Comparison of ENCODE assay signal across 8 cellular contexts in the genomic region with DNA sequence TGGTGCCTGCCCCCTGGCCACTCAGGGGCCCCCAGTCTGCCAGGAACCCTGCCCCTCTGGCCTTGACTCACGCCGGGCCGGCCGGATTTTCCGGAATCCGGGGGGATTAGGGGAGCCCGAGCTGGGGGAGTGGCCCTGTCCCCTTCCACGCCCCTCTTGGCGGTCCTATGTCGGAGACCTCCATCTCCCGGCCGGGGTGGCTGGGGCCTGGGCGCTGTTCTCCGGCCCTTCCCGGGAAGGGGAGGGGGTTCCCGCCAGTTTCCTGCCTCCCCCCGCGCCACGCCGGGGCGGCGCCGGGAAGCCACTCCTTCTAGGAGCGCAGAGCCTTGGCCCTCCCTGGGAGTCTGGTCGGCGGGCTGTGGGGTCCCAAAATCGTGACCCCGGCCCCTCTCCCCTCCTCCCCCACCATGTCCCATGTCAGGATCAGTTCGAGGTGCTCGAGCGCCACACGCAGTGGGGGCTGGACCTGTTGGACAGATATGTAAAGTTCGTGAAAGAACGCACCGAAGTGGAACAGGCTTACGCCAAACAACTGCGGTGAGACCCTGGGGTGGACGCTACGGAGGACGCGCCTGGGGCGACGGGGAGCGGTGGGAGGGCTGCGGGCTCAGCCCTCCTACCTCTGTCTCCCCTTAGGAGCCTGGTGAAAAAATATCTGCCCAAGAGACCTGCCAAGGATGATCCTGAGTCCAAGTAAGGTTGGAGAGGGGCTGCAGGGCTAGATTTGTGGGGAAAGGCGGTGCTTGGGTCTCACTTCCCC. TPM values are rescaled to one million over a fixed set of nuclear protein-coding genes. Genes with fewer than 3 reads are reported as not detected.
DNase-seq lines count a peak whose midpoint lies in the region; ATAC-seq, FAIRE-seq and TF ChIP-seq lines count a peak whose summit lies in the region.

No MANE protein-coding gene starts in this region.

- TF ChIP-seq POLR2A in heart left ventricle (IDR thresholded peaks at IDR 0.05) = peak in 1 of 2 donors; percentile 47

- no peak overlapping the region for H3K27ac ChIP-seq in CD8-positive, alpha-beta T cell (ENCODE audit: low read depth, low read length)
- H3K27ac ChIP-seq in heart left ventricle = peak overlapping the region; percentile 80 to 99 (median 94)

- peaks cover 39% of the 10 kb centered on the region for H3K4me1 ChIP-seq in CD8-positive, alpha-beta T cell (ENCODE audit: insufficient read depth, low read length)
- peaks cover 17 to 77% (median 58%) of the 10 kb centered on the region in 12 donors for H3K4me1 ChIP-seq in heart left ventricle

- CTCF ChIA-PET in CD8-positive, alpha-beta T cell (lab: Charles Lee) = interaction anchor here (1.0 to 1.4 kb wide), 2 partner anchors 109 to 123 kb away, joined by 3 read pairs; no protein-coding TSS in a partner anchor

- 2 to 6% (median 3%) methylated on average over 27 to 46 of the region's 46 CpGs for WGBS in heart left ventricle, 4 donors

- no peaks in the 10 kb centered on the region for H3K27me3 Mint-ChIP-seq in CD8-positive, alpha-beta T cell (ENCODE audit: low read depth)
- H3K27me3 Mint-ChIP-seq in activated T-helper 2 cell treated with anti-CD3 and anti-CD28 coated beads, Interferon-gamma antibody, Interleukin-2, Interleukin-4, amounts not matched to agents 10 μg/mL and 5 μg/mL and 100 μg/mL, durations not matched to agents 14 hours and 24 hours and 36 hours (ENCODE audit: low read depth) = no peaks in the 10 kb centered on the region
- H3K27me3 Mint-ChIP-seq in progenitor cell of endocrine pancreas = no peaks in the 10 kb centered on the region

- FAIRE-seq in HTR-8/SVneo (lab: Jason Lieb, UNC) = no peak

- DNase-seq in CD8-positive, alpha-beta T cell = peak in 2 of 7 experiments; percentile 15 to 26
- DNase-seq in HTR-8/SVneo (ENCODE audit: insufficient read length, low spot score) = peak; percentile 69
- DNase-seq in activated T-helper 2 cell treated with anti-CD3 and anti-CD28 coated beads, Interferon-gamma antibody, Interleukin-2, Interleukin-4, amounts not matched to agents 10 μg/mL and 5 μg/mL and 100 μg/mL, durations not matched to agents 14 hours and 24 hours and 36 hours (ENCODE audit: low spot score) = no peak
- peak; percentile 78 to 85 (median 81) for DNase-seq in heart left ventricle
- peak; percentile 44 for DNase-seq in progenitor cell of endocrine pancreas (ENCODE audit: low spot score, unreplicated experiment)
- DNase-seq in NCI-H1092 treated with DMSO at 0.1 percent for 48 hours (lab: John Stamatoyannopoulos, UW) = no peak

- no peaks in the 10 kb centered on the region for H3K9me3 Mint-ChIP-seq in CD8-positive, alpha-beta T cell
- no peaks in the 10 kb centered on the region for H3K9me3 Mint-ChIP-seq in activated T-helper 2 cell treated with anti-CD3 and anti-CD28 coated beads, Interferon-gamma antibody, Interleukin-2, Interleukin-4, amounts not matched to agents 10 μg/mL and 5 μg/mL and 100 μg/mL, durations not matched to agents 14 hours and 24 hours and 36 hours
- no peaks in the 10 kb centered on the region for H3K9me3 Mint-ChIP-seq in progenitor cell of endocrine pancreas (ENCODE audit: low read depth)

- H3K9me3 ChIP-seq in CD8-positive, alpha-beta T cell (ENCODE audit: low read length) = no peaks in the 10 kb centered on the region
- no peaks in the 10 kb centered on the region for H3K9me3 ChIP-seq in heart left ventricle

- H3K27me3 ChIP-seq in CD8-positive, alpha-beta T cell (ENCODE audit: insufficient read depth, low read length) = no peaks in the 10 kb centered on the region
- no peaks in the 10 kb centered on the region for H3K27me3 ChIP-seq in heart left ventricle

- H3K36me3 Mint-ChIP-seq in CD8-positive, alpha-beta T cell = peaks cover 17% of the 10 kb centered on the region
- peaks cover 38% of the 10 kb centered on the region for H3K36me3 Mint-ChIP-seq in activated T-helper 2 cell treated with anti-CD3 and anti-CD28 coated beads, Interferon-gamma antibody, Interleukin-2, Interleukin-4, amounts not matched to agents 10 μg/mL and 5 μg/mL and 100 μg/mL, durations not matched to agents 14 hours and 24 hours and 36 hours (ENCODE audit: low read depth)
- H3K36me3 Mint-ChIP-seq in progenitor cell of endocrine pancreas (ENCODE audit: insufficient read depth) = peaks cover 20% of the 10 kb centered on the region

- H3K4me1 Mint-ChIP-seq in CD8-positive, alpha-beta T cell (ENCODE audit: low read depth) = peaks cover 33% of the 10 kb centered on the region
- H3K4me1 Mint-ChIP-seq in activated T-helper 2 cell treated with anti-CD3 and anti-CD28 coated beads, Interferon-gamma antibody, Interleukin-2, Interleukin-4, amounts not matched to agents 10 μg/mL and 5 μg/mL and 100 μg/mL, durations not matched to agents 14 hours and 24 hours and 36 hours (ENCODE audit: low read depth) = peaks cover 34% of the 10 kb centered on the region
- peaks cover 27% of the 10 kb centered on the region for H3K4me1 Mint-ChIP-seq in progenitor cell of endocrine pancreas (ENCODE audit: low read depth)

- H3K4me3 Mint-ChIP-seq in CD8-positive, alpha-beta T cell = peak overlapping the region; percentile 74
- peak overlapping the region; percentile 86 for H3K4me3 Mint-ChIP-seq in activated T-helper 2 cell treated with anti-CD3 and anti-CD28 coated beads, Interferon-gamma antibody, Interleukin-2, Interleukin-4, amounts not matched to agents 10 μg/mL and 5 μg/mL and 100 μg/mL, durations not matched to agents 14 hours and 24 hours and 36 hours (ENCODE audit: low read depth)
- peak overlapping the region; percentile 81 for H3K4me3 Mint-ChIP-seq in progenitor cell of endocrine pancreas (ENCODE audit: low read depth)

- POLR2A ChIA-PET in CD8-positive, alpha-beta T cell (lab: Charles Lee) = interaction anchor here (3.1 kb wide), 1 partner anchor 61 kb away, joined by 15 read pairs; no protein-coding TSS in a partner anchor

- intact Hi-C loops in CD8-positive, alpha-beta T cell (cut with DNase I, micrococcal nuclease) = no loop called here
- intact Hi-C loops in activated T-helper 2 cell treated with anti-CD3 and anti-CD28 coated beads, Interferon-gamma antibody, Interleukin-2, Interleukin-4, amounts not matched to agents 10 μg/mL and 5 μg/mL and 100 μg/mL, durations not matched to agents 14 hours and 24 hours and 36 hours (cut with micrococcal nuclease) = no loop called here
- intact Hi-C loops in heart left ventricle (cut with DNase I) = loop anchor here in 1 of 10 donors (5.0 to 10.0 kb wide), 3 partner anchors 122 to 366 kb away; a partner anchor contains a TSS

- ATAC-seq in CD8-positive, alpha-beta T cell = no peak
- peak in 1 of 4 donors; percentile 0 for ATAC-seq in heart left ventricle
- ATAC-seq in HG02938 (IDR thresholded peaks at IDR 0.05; ENCODE audit: unreplicated experiment) = no peak
- no peak for ATAC-seq in GM18858 (IDR thresholded peaks at IDR 0.05; ENCODE audit: unreplicated experiment)

- TF ChIP-seq CTCF in CD8-positive, alpha-beta T cell (IDR thresholded peaks at IDR 0.05) = no peak
- TF ChIP-seq CTCF in heart left ventricle (IDR thresholded peaks at IDR 0.05) (no peak), progenitor cell of endocrine pancreas (IDR thresholded peaks at IDR 0.05; ENCODE audit: unreplicated experiment) (no peak)

- peak overlapping the region; percentile 48 for H3K4me3 ChIP-seq in CD8-positive, alpha-beta T cell (ENCODE audit: low read depth, low read length)
- H3K4me3 ChIP-seq in heart left ventricle = peak overlapping the region; percentile 69 to 99 (median 88)

- H3K27ac Mint-ChIP-seq in CD8-positive, alpha-beta T cell = no peak overlapping the region
- H3K27ac Mint-ChIP-seq in activated T-helper 2 cell treated with anti-CD3 and anti-CD28 coated beads, Interferon-gamma antibody, Interleukin-2, Interleukin-4, amounts not matched to agents 10 μg/mL and 5 μg/mL and 100 μg/mL, durations not matched to agents 14 hours and 24 hours and 36 hours = no peak overlapping the region
- peak overlapping the region; percentile 74 for H3K27ac Mint-ChIP-seq in progenitor cell of endocrine pancreas

- no peaks in the 10 kb centered on the region for H3K36me3 ChIP-seq in CD8-positive, alpha-beta T cell (ENCODE audit: insufficient read depth, low read length)
- peaks cover 0 to 34% (median 21%) of the 10 kb centered on the region in 9 donors for H3K36me3 ChIP-seq in heart left ventricle

RNA-seq across cellular contexts. Expression of a gene that starts 1.3 kb away (rescaled TPM):
- 1 to 10 TPM; 1.1 to 1.7 TPM for total RNA-seq in CD8-positive, alpha-beta T cell
- total RNA-seq in activated T-helper 2 cell treated with anti-CD3 and anti-CD28 coated beads, Interferon-gamma antibody, Interleukin-2, Interleukin-4, amounts not matched to agents 10 μg/mL and 5 μg/mL and 100 μg/mL, durations not matched to agents 14 hours and 24 hours and 36 hours = 55.2 and 64.7 TPM in 2 replicates
- 100 to 1,000 TPM in 3 of 9 donors, 10 to 100 TPM in 6; 62.5 to 135 (median 72.8) TPM for total RNA-seq in heart left ventricle
- polyA plus RNA-seq in heart left ventricle = 100 to 1,000 TPM; 110 to 172 TPM
- 46.0 and 48.2 TPM in 2 replicates for total RNA-seq in progenitor cell of endocrine pancreas

RNA-seq across cellular contexts. Expression of a gene that starts 3.4 kb away (rescaled TPM):
- 10 to 100 TPM; 31.9 to 33.1 TPM for total RNA-seq in CD8-positive, alpha-beta T cell
- 90.4 and 95.4 TPM in 2 replicates for total RNA-seq in activated T-helper 2 cell treated with anti-CD3 and anti-CD28 coated beads, Interferon-gamma antibody, Interleukin-2, Interleukin-4, amounts not matched to agents 10 μg/mL and 5 μg/mL and 100 μg/mL, durations not matched to agents 14 hours and 24 hours and 36 hours
- 10 to 100 TPM; 19.2 to 47.9 (median 27.7) TPM for total RNA-seq in heart left ventricle
- 10 to 100 TPM; 35.5 to 39.1 TPM for polyA plus RNA-seq in heart left ventricle
- total RNA-seq in progenitor cell of endocrine pancreas = 72.8 and 80.8 TPM in 2 replicates

RNA-seq across cellular contexts. Expression of a gene that starts 20.3 kb away (rescaled TPM):
- total RNA-seq in CD8-positive, alpha-beta T cell = not detected
- total RNA-seq in activated T-helper 2 cell treated with anti-CD3 and anti-CD28 coated beads, Interferon-gamma antibody, Interleukin-2, Interleukin-4, amounts not matched to agents 10 μg/mL and 5 μg/mL and 100 μg/mL, durations not matched to agents 14 hours and 24 hours and 36 hours = 4.4 and 6.3 TPM in 2 replicates
- total RNA-seq in heart left ventricle (1,000 to 10,000 TPM in 1 of 9 donors, 100 to 1,000 TPM in 3, 10 to 100 TPM in 5; 31.7 to 1,888 (median 81.0) TPM), progenitor cell of endocrine pancreas (1.5 and 1.6 TPM in 2 replicates)
- polyA plus RNA-seq in heart left ventricle = 100 to 1,000 TPM in 1 of 2 donors, 10 to 100 TPM in 1; 64.9 to 136 TPM

RNA-seq across cellular contexts. Expression of a gene that starts 26.5 kb away (rescaled TPM):
- total RNA-seq in CD8-positive, alpha-beta T cell = 10 to 100 TPM; 33.5 to 38.8 TPM
- total RNA-seq in activated T-helper 2 cell treated with anti-CD3 and anti-CD28 coated beads, Interferon-gamma antibody, Interleukin-2, Interleukin-4, amounts not matched to agents 10 μg/mL and 5 μg/mL and 100 μg/mL, durations not matched to agents 14 hours and 24 hours and 36 hours = 7.7 and 8.7 TPM in 2 replicates
- total RNA-seq in heart left ventricle (under 1 TPM in 3 of 9 donors, not detected in 6; 0.12 to 0.56 (median 0.52) TPM), progenitor cell of endocrine pancreas (19.8 and 20.0 TPM in 2 replicates)
- polyA plus RNA-seq in heart left ventricle = under 1 TPM; 0.08 to 0.25 TPM

RNA-seq across cellular contexts. Expression of a gene that starts 31.7 kb away (rescaled TPM):
- 10 to 100 TPM; 68.3 to 75.5 TPM for total RNA-seq in CD8-positive, alpha-beta T cell
- total RNA-seq in activated T-helper 2 cell treated with anti-CD3 and anti-CD28 coated beads, Interferon-gamma antibody, Interleukin-2, Interleukin-4, amounts not matched to agents 10 μg/mL and 5 μg/mL and 100 μg/mL, durations not matched to agents 14 hours and 24 hours and 36 hours = 68.9 and 69.7 TPM in 2 replicates
- 10 to 100 TPM in 1 of 9 donors, 1 to 10 TPM in 5, under 1 TPM in 3; 0.69 to 25.6 (median 1.7) TPM for total RNA-seq in heart left ventricle
- polyA plus RNA-seq in heart left ventricle = 1 to 10 TPM in 1 of 2 donors, under 1 TPM in 1; 0.91 to 1.2 TPM
- not detected in 2 replicates for total RNA-seq in progenitor cell of endocrine pancreas

Comparison
In these comparisons a context has a peak if more than half of its experiments do, and no peak if none do; other contexts are left out.
1. DNase-seq: peak in HTR-8/SVneo (single experiment), heart left ventricle (5 of 5) and progenitor cell of endocrine pancreas (single experiment); none in activated T-helper 2 cell treated with anti-CD3 and anti-CD28 coated beads, Interferon-gamma antibody, Interleukin-2, Interleukin-4, amounts not matched to agents 10 μg/mL and 5 μg/mL and 100 μg/mL, durations not matched to agents 14 hours and 24 hours and 36 hours (single experiment) and NCI-H1092 treated with DMSO at 0.1 percent for 48 hours (single experiment).
2. RNA of a gene that starts 1.3 kb away (total RNA-seq): 62.5 to 135 TPM in heart left ventricle, 55.2 to 64.7 TPM in activated T-helper 2 cell treated with anti-CD3 and anti-CD28 coated beads, Interferon-gamma antibody, Interleukin-2, Interleukin-4, amounts not matched to agents 10 μg/mL and 5 μg/mL and 100 μg/mL, durations not matched to agents 14 hours and 24 hours and 36 hours and 46.0 to 48.2 TPM in progenitor cell of endocrine pancreas; 1.1 to 1.7 TPM in CD8-positive, alpha-beta T cell; every median in the first group is over 10 times any median in the second.
3. Peak in every context shown above with its lines, with median percentiles within 50 percentile points of each other: H3K4me3 Mint-ChIP-seq.